In the genomic region with DNA sequence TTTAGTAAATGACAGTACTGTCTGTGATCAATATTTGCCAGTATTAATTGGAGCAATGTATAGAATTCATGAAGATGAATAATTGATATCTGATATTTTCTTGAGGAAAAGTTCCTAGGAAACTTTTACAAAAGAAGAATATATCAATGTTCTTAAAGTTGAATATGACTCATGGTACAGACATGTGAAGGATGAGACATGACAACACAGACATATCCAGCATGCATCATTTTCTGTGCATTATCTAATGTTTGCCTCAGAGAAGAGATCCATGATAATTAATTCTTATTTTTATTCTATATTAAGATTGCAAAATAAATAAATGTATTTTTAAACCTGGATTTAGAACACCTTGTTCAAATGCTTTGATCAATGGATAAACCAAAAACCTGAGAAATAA, we compare ENCODE assay signal across 27 cellular contexts.
DNase-seq lines count a peak whose midpoint lies in the region; ATAC-seq and TF ChIP-seq lines count a peak whose summit lies in the region.
"Had no signal": no experiment of that assay in that cellular context is flagged by ENCODE, and none has a peak within 500 bp of the region (broad histone marks: within the 10 kb centered on the region; RNA-seq: fewer than 3 reads in every experiment).

No MANE protein-coding gene starts in this region.

- ATAC-seq in HG03139 (IDR thresholded peaks at IDR 0.05; ENCODE audit: unreplicated experiment): no peak
- ATAC-seq: HCT116 had no signal

- H3K4me3 ChIP-seq in choroid plexus epithelial cell (ENCODE audit: low read depth, low read length): no peak overlapping the region
- H3K4me3 ChIP-seq: PC-9 had no signal

- peak; percentile 43 for DNase-seq in ELR (ENCODE audit: low read depth)
- DNase-seq in NCI-H226: peak; percentile 18
- DNase-seq in choroid plexus epithelial cell (ENCODE audit: low read depth): peak; percentile 31
- peak; percentile 7 for DNase-seq in glomerular visceral epithelial cell (ENCODE audit: extremely low spot score)
- no peak for DNase-seq in NCI-H1048 (lab: John Stamatoyannopoulos, UW)
- DNase-seq in GM19238 (ENCODE audit: insufficient read length, low spot score): no peak
- DNase-seq in stimulated activated CD4-positive, alpha-beta T cell treated with anti-CD3 and anti-CD28 coated beads, Interleukin-1b, Interleukin-23, amount 100 ng/mL, for 48 hours: no peak
- DNase-seq: CD4-positive, CD25-positive, alpha-beta regulatory T cell; DMS153; DND-41; GOT3; KBM-7; MM.1S; NCI-H1092 treated with DMSO at 0.1 percent for 48 hours; NCI-H1436 treated with DMSO at 0.1 percent for 48 hours; NCI-H187 treated with DMSO at 0.1 percent for 48 hours; NCI-H2107; NCI-H446; NCI-H524 treated with DMSO at 0.1 percent for 48 hours; NCI-H774; NK-92 treated with Interleukin-12 subunit alpha and Interleukin-12 subunit beta, amount 100 ng/mL, for 24 hours; PC-9; RPMI8226; SHP77; T-helper 1 cell had no signal

- no peak for TF ChIP-seq CTCF in choroid plexus epithelial cell (conservative IDR thresholded peaks at IDR 0.05; ENCODE audit: low read depth, low read length)

Comparison
In these comparisons a context has a peak if more than half of its experiments do, and no peak if none do; other contexts are left out.
1. DNase-seq: peak in ELR (single experiment), NCI-H226 (single experiment), choroid plexus epithelial cell (single experiment) and glomerular visceral epithelial cell (single experiment); none in NCI-H1048 (single experiment), GM19238 (single experiment) and stimulated activated CD4-positive, alpha-beta T cell treated with anti-CD3 and anti-CD28 coated beads, Interleukin-1b, Interleukin-23, amount 100 ng/mL, for 48 hours (single experiment).